11 cellular contexts compared by ENCODE assay signal in genomic region chr22:26648761-26649363, GRCh38. TPM values are rescaled to one million over a fixed set of nuclear protein-coding genes. Genes with fewer than 3 reads are reported as not detected.
DNase-seq lines count a peak whose midpoint lies in the region; ATAC-seq and TF ChIP-seq lines count a peak whose summit lies in the region.
"Had no signal": no experiment of that assay in that cellular context is flagged by ENCODE, and none has a peak within 500 bp of the region (broad histone marks: within the 10 kb centered on the region; RNA-seq: fewer than 3 reads in every experiment).

No MANE protein-coding gene starts in this region.

- DNase-seq in NCI-H2171 treated with DMSO at 0.1 percent for 48 hours (lab: John Stamatoyannopoulos, UW) = peak; percentile 50
- no peak for DNase-seq in NCI-H2171 (lab: John Stamatoyannopoulos, UW)
- no peak for DNase-seq in activated CD4-positive, alpha-beta memory T cell treated with anti-CD3 and anti-CD28 coated beads, Interleukin-2, amount 10 ng/mL, durations not matched to agents 7 days and 5 days
- peak; percentile 32 for DNase-seq in midbrain (lab: John Stamatoyannopoulos, UW)
- no peak for DNase-seq in vagina (ENCODE audit: extremely low spot score in 2 of 2)
- DNase-seq in caudate nucleus (lab: John Stamatoyannopoulos, UW) = no peak
- DNase-seq: esophagus squamous epithelium had no signal

- CTCF ChIA-PET in activated CD4-positive, alpha-beta memory T cell treated with anti-CD3 and anti-CD28 coated beads, Interleukin-2, amount 10 ng/mL, durations not matched to agents 7 days and 5 days (lab: Charles Lee) = interaction anchor here (3.0 kb wide), 1 partner anchor 146 kb away, joined by 9 read pairs; no protein-coding TSS in a partner anchor

- H3K4me2 ChIP-seq in KMS-11 = peak overlapping the region; percentile 69
- H3K4me2 ChIP-seq: smooth muscle cell had no signal

- peak overlapping the region; percentile 21 for H3K4me3 Mint-ChIP-seq in activated CD4-positive, alpha-beta memory T cell treated with anti-CD3 and anti-CD28 coated beads, Interleukin-2, amount 10 ng/mL, durations not matched to agents 7 days and 5 days

- peaks cover 17% of the 10 kb centered on the region for H3K27me3 Mint-ChIP-seq in activated CD4-positive, alpha-beta memory T cell treated with anti-CD3 and anti-CD28 coated beads, Interleukin-2, amount 10 ng/mL, durations not matched to agents 7 days and 5 days

- peak overlapping the region; percentile 39; the same call in 1 of the 2 replicates for H2AFZ ChIP-seq in KMS-11 (ENCODE audit: low read depth)

- H3K9me3 Mint-ChIP-seq in activated CD4-positive, alpha-beta memory T cell treated with anti-CD3 and anti-CD28 coated beads, Interleukin-2, amount 10 ng/mL, durations not matched to agents 7 days and 5 days = no peaks in the 10 kb centered on the region

- peaks cover 75% of the 10 kb centered on the region for H3K4me1 Mint-ChIP-seq in activated CD4-positive, alpha-beta memory T cell treated with anti-CD3 and anti-CD28 coated beads, Interleukin-2, amount 10 ng/mL, durations not matched to agents 7 days and 5 days

- H3K27me3 ChIP-seq in KMS-11 (ENCODE audit: insufficient read depth, low read depth) (no peaks in the 10 kb centered on the region), vagina (no peaks in the 10 kb centered on the region)

- no peak for ATAC-seq in HG03432 (IDR thresholded peaks at IDR 0.05; ENCODE audit: unreplicated experiment)

- intact Hi-C loops in vagina (cut with DNase I) = no loop called here

- TF ChIP-seq CTCF in KMS-11 (conservative IDR thresholded peaks at IDR 0.05; ENCODE audit: low read depth, low read length) = no peak; the same call in 1 of the 2 replicates
- no peak for TF ChIP-seq CTCF in vagina (IDR thresholded peaks at IDR 0.05)

- H3K4me3 ChIP-seq in KMS-11 (IDR thresholded peaks at IDR 0.05; ENCODE audit: insufficient read depth, low read depth, low read length) (no peak overlapping the region), vagina (no peak overlapping the region)
- H3K4me3 ChIP-seq: esophagus squamous epithelium, smooth muscle cell had no signal

- H3K27ac Mint-ChIP-seq in activated CD4-positive, alpha-beta memory T cell treated with anti-CD3 and anti-CD28 coated beads, Interleukin-2, amount 10 ng/mL, durations not matched to agents 7 days and 5 days = peak overlapping the region; percentile 23

- H3K4me1 ChIP-seq in KMS-11 (ENCODE audit: low read depth, poor library complexity, severe bottlenecking) (peaks cover 75% of the 10 kb centered on the region), vagina (peaks cover 12% of the 10 kb centered on the region)

- H3K27ac ChIP-seq in KMS-11 (peak overlapping the region; percentile 76), vagina (no peak overlapping the region), caudate nucleus (ENCODE audit: low read depth, low read length) (no peak overlapping the region)
- H3K27ac ChIP-seq: esophagus squamous epithelium had no signal

- H4K20me1 ChIP-seq in KMS-11 (ENCODE audit: insufficient read depth) = no peaks in the 10 kb centered on the region

- H3K36me3 ChIP-seq in KMS-11 (ENCODE audit: insufficient read depth) (no peaks in the 10 kb centered on the region), vagina (no peaks in the 10 kb centered on the region)
- H3K36me3 ChIP-seq: esophagus squamous epithelium had no signal

- peak overlapping the region; percentile 33; the same call in 1 of the 2 replicates for H3K9ac ChIP-seq in KMS-11

- no peak for TF ChIP-seq POLR2A in vagina (IDR thresholded peaks at IDR 0.05)

- no peaks in the 10 kb centered on the region for H3K36me3 Mint-ChIP-seq in activated CD4-positive, alpha-beta memory T cell treated with anti-CD3 and anti-CD28 coated beads, Interleukin-2, amount 10 ng/mL, durations not matched to agents 7 days and 5 days (ENCODE audit: low read depth)

- POLR2A ChIA-PET in activated CD4-positive, alpha-beta memory T cell treated with anti-CD3 and anti-CD28 coated beads, Interleukin-2, amount 10 ng/mL, durations not matched to agents 7 days and 5 days (lab: Charles Lee) = no interaction called here

- H3K9me3 ChIP-seq in vagina = no peaks in the 10 kb centered on the region
- H3K9me3 ChIP-seq: esophagus squamous epithelium had no signal

- no peaks in the 10 kb centered on the region for H3K79me2 ChIP-seq in KMS-11 (ENCODE audit: insufficient read depth, low read depth)

RNA-seq across cellular contexts. Expression of gene MIAT, which starts 8.5 kb away (rescaled TPM):
- 100 to 1,000 TPM; 185 to 186 TPM for total RNA-seq in activated CD4-positive, alpha-beta memory T cell treated with anti-CD3 and anti-CD28 coated beads, Interleukin-2, amount 10 ng/mL, durations not matched to agents 7 days and 5 days
- total RNA-seq in vagina = 2.7 TPM

RNA-seq across cellular contexts. Expression of gene CRYBA4, which starts 27.1 kb away (rescaled TPM):
- under 1 TPM in 1 of 2 experiments, not detected in 1; 0.48 TPM for total RNA-seq in activated CD4-positive, alpha-beta memory T cell treated with anti-CD3 and anti-CD28 coated beads, Interleukin-2, amount 10 ng/mL, durations not matched to agents 7 days and 5 days
- total RNA-seq in vagina = not detected
- total RNA-seq: esophagus squamous epithelium, liver had no signal

RNA-seq across cellular contexts. Expression of gene CRYBB1, which starts 31.0 kb away (rescaled TPM):
- total RNA-seq in activated CD4-positive, alpha-beta memory T cell treated with anti-CD3 and anti-CD28 coated beads, Interleukin-2, amount 10 ng/mL, durations not matched to agents 7 days and 5 days = 1 to 10 TPM in 1 of 2 experiments, under 1 TPM in 1; 0.65 to 1.2 TPM
- total RNA-seq in vagina = not detected
- total RNA-seq: smooth muscle cell had no signal

RNA-seq across cellular contexts. Expression of gene TPST2, which starts 58.9 kb away (rescaled TPM):
- total RNA-seq in activated CD4-positive, alpha-beta memory T cell treated with anti-CD3 and anti-CD28 coated beads, Interleukin-2, amount 10 ng/mL, durations not matched to agents 7 days and 5 days = 10 to 100 TPM; 55.4 to 60.8 TPM
- 96.3 TPM for total RNA-seq in vagina

Comparison
In these comparisons a context has a peak if more than half of its experiments do, and no peak if none do; other contexts are left out.
1. DNase-seq: peak in NCI-H2171 treated with DMSO at 0.1 percent for 48 hours (single experiment) and midbrain (single experiment); none in NCI-H2171 (single experiment), activated CD4-positive, alpha-beta memory T cell treated with anti-CD3 and anti-CD28 coated beads, Interleukin-2, amount 10 ng/mL, durations not matched to agents 7 days and 5 days (single experiment), vagina (0 of 2) and caudate nucleus (0 of 61).
2. RNA of gene MIAT, which starts 8.5 kb away (total RNA-seq): 185 to 186 TPM in activated CD4-positive, alpha-beta memory T cell treated with anti-CD3 and anti-CD28 coated beads, Interleukin-2, amount 10 ng/mL, durations not matched to agents 7 days and 5 days; 2.7 TPM in vagina (single experiment); every median in the first group is over 10 times any median in the second.